9 cellular contexts compared by ENCODE assay signal in the genomic region with DNA sequence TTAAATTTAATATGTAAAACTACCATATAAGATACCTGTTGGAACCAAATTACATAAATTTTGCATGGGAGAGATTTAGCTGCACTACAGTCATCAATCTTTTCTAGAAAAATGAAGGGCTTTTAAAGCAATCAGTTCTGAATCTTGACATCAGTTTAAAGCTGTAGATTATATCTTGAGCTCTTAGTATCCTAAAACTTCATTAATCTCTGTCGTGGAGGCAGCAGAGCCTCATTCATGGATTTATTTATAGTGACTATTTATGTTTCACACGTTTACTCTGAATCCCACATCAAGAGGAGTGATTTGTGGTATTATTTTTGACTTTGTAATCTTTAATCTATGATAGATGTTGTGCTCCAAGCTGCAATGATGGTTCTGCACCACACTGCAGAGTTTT.
"Had no signal": no experiment of that assay in that cellular context is flagged by ENCODE, and none has a peak within 500 bp of the region (broad histone marks: within the 10 kb centered on the region; RNA-seq: fewer than 3 reads in every experiment).

No MANE protein-coding gene starts in this region.

- H3K9ac ChIP-seq: GM23248 had no signal

- DNase-seq: GM23248, GOT3, H7, KG1 had no signal

- H2AFZ ChIP-seq: GM23248 had no signal

- H3K27ac ChIP-seq: GM23248, HL-60 had no signal

- H3K4me3 ChIP-seq: GM23248, HAP-1, K562 had no signal

- H3K36me3 ChIP-seq: HAP-1 had no signal

- ATAC-seq: HCT116, HepG2, K562 had no signal

- H3K9me3 ChIP-seq: HAP-1 had no signal
